Comparison of ENCODE assay signal across 1 cellular context in the genomic region with DNA sequence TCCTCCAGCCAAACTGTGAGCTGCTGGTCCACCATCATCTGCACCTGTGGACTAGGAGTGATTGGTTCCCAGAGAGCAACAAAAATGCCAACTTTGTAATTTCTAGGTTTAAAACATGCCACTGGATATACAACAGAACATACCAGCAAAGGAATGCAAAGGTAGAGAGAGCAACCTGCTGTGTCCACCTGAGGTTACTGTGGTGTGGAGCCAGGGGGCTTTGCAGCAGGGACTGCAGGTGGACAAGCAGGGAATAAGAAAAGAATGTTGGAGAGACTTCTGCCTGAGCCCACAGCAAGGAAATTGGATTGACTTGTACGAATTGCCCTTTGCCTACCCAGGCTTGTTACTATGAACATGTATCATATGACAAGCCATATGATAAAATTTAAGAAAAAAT.
TF ChIP-seq lines count a peak whose summit lies in the region.

No MANE protein-coding gene starts in this region.

TF ChIP-seq in WTC11, 78 proteins besides CTCF, POLR2A, EP300 and RAD21 (continued from another document):
- TF ChIP-seq ZNF532 (CRISPR knock-in tag; IDR thresholded peaks at IDR 0.05; ENCODE audit: borderline replicate concordance), result no peak
- TF ChIP-seq, protein P1, sequence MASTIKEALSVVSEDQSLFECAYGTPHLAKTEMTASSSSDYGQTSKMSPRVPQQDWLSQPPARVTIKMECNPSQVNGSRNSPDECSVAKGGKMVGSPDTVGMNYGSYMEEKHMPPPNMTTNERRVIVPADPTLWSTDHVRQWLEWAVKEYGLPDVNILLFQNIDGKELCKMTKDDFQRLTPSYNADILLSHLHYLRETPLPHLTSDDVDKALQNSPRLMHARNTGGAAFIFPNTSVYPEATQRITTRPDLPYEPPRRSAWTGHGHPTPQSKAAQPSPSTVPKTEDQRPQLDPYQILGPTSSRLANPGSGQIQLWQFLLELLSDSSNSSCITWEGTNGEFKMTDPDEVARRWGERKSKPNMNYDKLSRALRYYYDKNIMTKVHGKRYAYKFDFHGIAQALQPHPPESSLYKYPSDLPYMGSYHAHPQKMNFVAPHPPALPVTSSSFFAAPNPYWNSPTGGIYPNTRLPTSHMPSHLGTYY (CRISPR knock-in tag; IDR thresholded peaks at IDR 0.05), result no peak
- TF ChIP-seq, protein P2, sequence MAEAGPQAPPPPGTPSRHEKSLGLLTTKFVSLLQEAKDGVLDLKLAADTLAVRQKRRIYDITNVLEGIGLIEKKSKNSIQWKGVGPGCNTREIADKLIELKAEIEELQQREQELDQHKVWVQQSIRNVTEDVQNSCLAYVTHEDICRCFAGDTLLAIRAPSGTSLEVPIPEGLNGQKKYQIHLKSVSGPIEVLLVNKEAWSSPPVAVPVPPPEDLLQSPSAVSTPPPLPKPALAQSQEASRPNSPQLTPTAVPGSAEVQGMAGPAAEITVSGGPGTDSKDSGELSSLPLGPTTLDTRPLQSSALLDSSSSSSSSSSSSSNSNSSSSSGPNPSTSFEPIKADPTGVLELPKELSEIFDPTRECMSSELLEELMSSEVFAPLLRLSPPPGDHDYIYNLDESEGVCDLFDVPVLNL (CRISPR knock-in tag; IDR thresholded peaks at IDR 0.05; ENCODE audit: borderline replicate concordance, low read depth), result no peak
